2 cellular contexts compared by ENCODE assay signal in genomic region chr17:76370261-76370993, GRCh38.
TF ChIP-seq lines count a peak whose summit lies in the region.

No MANE protein-coding gene starts in this region.

TF ChIP-seq in IMR-90, 13 proteins besides CTCF, POLR2A, EP300 and RAD21:
- TF ChIP-seq USF2 (IDR thresholded peaks at IDR 0.05; ENCODE audit: low read depth, low read length) (no peak), MXI1 (IDR thresholded peaks at IDR 0.05; ENCODE audit: borderline replicate concordance, low read depth, low read length) (no peak), RFX5 (IDR thresholded peaks at IDR 0.05; ENCODE audit: low read depth, low read length) (no peak), NFE2L2 (IDR thresholded peaks at IDR 0.05; ENCODE audit: low read depth, low read length) (no peak), RCOR1 (IDR thresholded peaks at IDR 0.05; ENCODE audit: insufficient replicate concordance, low read length) (no peak), BHLHE40 (IDR thresholded peaks at IDR 0.05; ENCODE audit: low read depth, low read length) (peak; percentile 61; the same call in 1 of the 2 replicates), ELK1 (IDR thresholded peaks at IDR 0.05; ENCODE audit: borderline replicate concordance, low read depth, low read length) (no peak), CEBPB (IDR thresholded peaks at IDR 0.05; ENCODE audit: low read depth, low read length) (peak; percentile 80), FOS (IDR thresholded peaks at IDR 0.05; ENCODE audit: low read depth, low read length) (peak; percentile 87), CHD1 (IDR thresholded peaks at IDR 0.05; ENCODE audit: low read depth, low read length) (no peak), MAZ (IDR thresholded peaks at IDR 0.05; ENCODE audit: borderline replicate concordance, low read depth, low read length) (peak; percentile 27; the same call in 1 of the 2 replicates), SMC3 (IDR thresholded peaks at IDR 0.05; ENCODE audit: low read depth, low read length) (peak; percentile 53; the same call in 1 of the 2 replicates), MAFK (IDR thresholded peaks at IDR 0.05; ENCODE audit: low read depth, low read length) (0 out of 2 replicates have a peak, but pooled peaks have one; percentile 23)

TF ChIP-seq in liver, 16 proteins besides CTCF, POLR2A, EP300 and RAD21:
- TF ChIP-seq NR2F2 (IDR thresholded peaks at IDR 0.05) = peak; percentile 10
- no peak for TF ChIP-seq HNF4G (IDR thresholded peaks at IDR 0.05)
- TF ChIP-seq YY1 (IDR thresholded peaks at IDR 0.05) = peak; percentile 10
- no peak for TF ChIP-seq SP1 (IDR thresholded peaks at IDR 0.05)
